20 cellular contexts compared by ENCODE assay signal in genomic region chr20:20365593-20365992, GRCh38. TPM values are rescaled to one million over a fixed set of nuclear protein-coding genes. Genes with fewer than 3 reads are reported as not detected.
A peak's percentile ranks its signal among the peaks of the same experiment; 100 is the strongest.
DNase-seq lines count a peak whose midpoint lies in the region; ATAC-seq and TF ChIP-seq lines count a peak whose summit lies in the region.
"Had no signal": no experiment of that assay in that cellular context is flagged by ENCODE, and none has a peak within 500 bp of the region (broad histone marks: within the 10 kb centered on the region; RNA-seq: fewer than 3 reads in every experiment).

No MANE protein-coding gene starts in this region.

- intact Hi-C loops in esophagus squamous epithelium (cut with DNase I) = loop anchor here (10.0 kb wide), 1 partner anchor 199 kb away; no protein-coding TSS in a partner anchor

- H3K4me3 Mint-ChIP-seq in activated T-cell treated with anti-CD3 and anti-CD28 coated beads, Interleukin-2, amount 50 U/mL, for 24 hours = peak overlapping the region; percentile 50
- peak overlapping the region; percentile 57 to 96 (median 63) for H3K4me3 Mint-ChIP-seq in brain
- H3K4me3 Mint-ChIP-seq in stimulated activated naive B cell treated with anti-CD40 and anti-IgM and Interleukin-4, amounts not matched to agents 10 μg/mL and 1 μg/mL and 100 μg/mL, for 72 hours = no peak overlapping the region

- DNase-seq in activated T-cell treated with anti-CD3 and anti-CD28 coated beads, Interleukin-2, amount 50 U/mL, for 24 hours = no peak
- DNase-seq in activated T-cell treated with anti-CD3 and anti-CD28 coated beads for 4 hours = no peak
- DNase-seq in NCI-H146 treated with DMSO at 0.1 percent for 48 hours (lab: John Stamatoyannopoulos, UW; ENCODE audit: unreplicated experiment) = peak; percentile 67
- no peak for DNase-seq in stimulated activated naive B cell treated with anti-CD40 and anti-IgM and Interleukin-4, amounts not matched to agents 10 μg/mL and 1 μg/mL and 100 μg/mL, for 72 hours
- DNase-seq in esophagus squamous epithelium (lab: John Stamatoyannopoulos, UW) = no peak
- DNase-seq: activated gamma-delta T cell; foreskin melanocyte; GF-D8; MM.1S; NCI-H2081 treated with DMSO at 0.1 percent for 48 hours; ovary; stimulated activated CD4-positive, alpha-beta T cell treated with anti-CD3 and anti-CD28 coated beads, Interleukin-4, amount 100 ng/mL, for 24 hours; T-cell had no signal

- no peaks in the 10 kb centered on the region for H3K9me3 ChIP-seq in esophagus squamous epithelium
- H3K9me3 ChIP-seq: ascending aorta, ovary, suprapubic skin had no signal

- peak overlapping the region; percentile 59 for H3K27ac Mint-ChIP-seq in activated T-cell treated with anti-CD3 and anti-CD28 coated beads, Interleukin-2, amount 50 U/mL, for 24 hours
- H3K27ac Mint-ChIP-seq in brain = peak overlapping the region in 4 of 5 experiments; percentile 1 to 90 (median 73)
- H3K27ac Mint-ChIP-seq in stimulated activated naive B cell treated with anti-CD40 and anti-IgM and Interleukin-4, amounts not matched to agents 10 μg/mL and 1 μg/mL and 100 μg/mL, for 72 hours = peak overlapping the region; percentile 47
- H3K27ac Mint-ChIP-seq: T-cell had no signal

- no peak overlapping the region for H3K4me3 ChIP-seq in esophagus squamous epithelium
- H3K4me3 ChIP-seq: ascending aorta, ovary, suprapubic skin had no signal

- H3K9me3 Mint-ChIP-seq in activated T-cell treated with anti-CD3 and anti-CD28 coated beads, Interleukin-2, amount 50 U/mL, for 24 hours = no peaks in the 10 kb centered on the region
- peaks cover 0 to 10% (median 0%) of the 10 kb centered on the region in 5 experiments for H3K9me3 Mint-ChIP-seq in brain
- H3K9me3 Mint-ChIP-seq in stimulated activated naive B cell treated with anti-CD40 and anti-IgM and Interleukin-4, amounts not matched to agents 10 μg/mL and 1 μg/mL and 100 μg/mL, for 72 hours = no peaks in the 10 kb centered on the region
- H3K9me3 Mint-ChIP-seq: T-cell had no signal

- no peaks in the 10 kb centered on the region for H3K36me3 ChIP-seq in esophagus squamous epithelium
- H3K36me3 ChIP-seq: ascending aorta, ovary, suprapubic skin had no signal

- no peak for TF ChIP-seq CTCF in brain (conservative IDR thresholded peaks at IDR 0.05)
- TF ChIP-seq CTCF in esophagus squamous epithelium (IDR thresholded peaks at IDR 0.05) = no peak

- H3K4me1 ChIP-seq in esophagus squamous epithelium = peaks cover 26 to 63% (median 48%) of the 10 kb centered on the region in 3 donors

- no peak for ATAC-seq in stimulated activated naive B cell treated with anti-CD40 and anti-IgM and Interleukin-4, amounts not matched to agents 10 μg/mL and 1 μg/mL and 100 μg/mL, for 72 hours (replicated peaks)
- ATAC-seq in HG02610 (IDR thresholded peaks at IDR 0.05; ENCODE audit: unreplicated experiment) = no peak
- ATAC-seq: Right ventricle myocardium inferior, T-cell had no signal

- H3K4me1 Mint-ChIP-seq in activated T-cell treated with anti-CD3 and anti-CD28 coated beads, Interleukin-2, amount 50 U/mL, for 24 hours (ENCODE audit: low read depth) = peaks cover 50% of the 10 kb centered on the region
- H3K4me1 Mint-ChIP-seq in brain = peaks cover 61% of the 10 kb centered on the region
- peaks cover 35 to 48% of the 10 kb centered on the region in 2 donors for H3K4me1 Mint-ChIP-seq in stimulated activated naive B cell treated with anti-CD40 and anti-IgM and Interleukin-4, amounts not matched to agents 10 μg/mL and 1 μg/mL and 100 μg/mL, for 72 hours

- no peak for TF ChIP-seq POLR2A in esophagus squamous epithelium (IDR thresholded peaks at IDR 0.05)

- H3K36me3 Mint-ChIP-seq in activated T-cell treated with anti-CD3 and anti-CD28 coated beads, Interleukin-2, amount 50 U/mL, for 24 hours (ENCODE audit: low read depth) = peaks cover 5% of the 10 kb centered on the region
- peaks cover 5% of the 10 kb centered on the region for H3K36me3 Mint-ChIP-seq in brain
- H3K36me3 Mint-ChIP-seq in stimulated activated naive B cell treated with anti-CD40 and anti-IgM and Interleukin-4, amounts not matched to agents 10 μg/mL and 1 μg/mL and 100 μg/mL, for 72 hours = peaks cover 3% of the 10 kb centered on the region in 2 donors
- H3K36me3 Mint-ChIP-seq: T-cell had no signal

- 10 to 13% methylated on average over 11 of the region's 11 CpGs for WGBS in esophagus squamous epithelium, 2 donors

- peaks cover 77% of the 10 kb centered on the region for H3K27me3 Mint-ChIP-seq in activated T-cell treated with anti-CD3 and anti-CD28 coated beads, Interleukin-2, amount 50 U/mL, for 24 hours
- peaks cover 63% of the 10 kb centered on the region for H3K27me3 Mint-ChIP-seq in brain
- peaks cover 67 to 68% of the 10 kb centered on the region in 2 donors for H3K27me3 Mint-ChIP-seq in stimulated activated naive B cell treated with anti-CD40 and anti-IgM and Interleukin-4, amounts not matched to agents 10 μg/mL and 1 μg/mL and 100 μg/mL, for 72 hours

- H3K27me3 ChIP-seq in esophagus squamous epithelium = peaks cover 43 to 100% (median 47%) of the 10 kb centered on the region in 4 donors

- H3K27ac ChIP-seq in esophagus squamous epithelium = no peak overlapping the region
- H3K27ac ChIP-seq: ascending aorta, ovary, suprapubic skin had no signal

RNA-seq across cellular contexts. Expression of gene INSM1, which starts 2.3 kb away (rescaled TPM):
- polyA plus RNA-seq in brain (ENCODE audit: insufficient read depth, low read depth, low replicate concordance) = 321 TPM
- total RNA-seq in esophagus squamous epithelium = not detected
- total RNA-seq: ascending aorta, liver, mucosa of gallbladder, ovary, Right ventricle myocardium inferior, suprapubic skin, T-cell had no signal
- polyA plus RNA-seq: liver had no signal

Comparison
In these comparisons a context has a peak if more than half of its experiments do, and no peak if none do; other contexts are left out.
1. H3K4me3 Mint-ChIP-seq: peak in activated T-cell treated with anti-CD3 and anti-CD28 coated beads, Interleukin-2, amount 50 U/mL, for 24 hours (single experiment) and brain (5 of 5); none in stimulated activated naive B cell treated with anti-CD40 and anti-IgM and Interleukin-4, amounts not matched to agents 10 μg/mL and 1 μg/mL and 100 μg/mL, for 72 hours (0 of 2).
2. Peak in every context shown above with its lines, with median percentiles within 50 percentile points of each other: H3K27ac Mint-ChIP-seq.